21 cellular contexts compared by ENCODE assay signal in the genomic region with DNA sequence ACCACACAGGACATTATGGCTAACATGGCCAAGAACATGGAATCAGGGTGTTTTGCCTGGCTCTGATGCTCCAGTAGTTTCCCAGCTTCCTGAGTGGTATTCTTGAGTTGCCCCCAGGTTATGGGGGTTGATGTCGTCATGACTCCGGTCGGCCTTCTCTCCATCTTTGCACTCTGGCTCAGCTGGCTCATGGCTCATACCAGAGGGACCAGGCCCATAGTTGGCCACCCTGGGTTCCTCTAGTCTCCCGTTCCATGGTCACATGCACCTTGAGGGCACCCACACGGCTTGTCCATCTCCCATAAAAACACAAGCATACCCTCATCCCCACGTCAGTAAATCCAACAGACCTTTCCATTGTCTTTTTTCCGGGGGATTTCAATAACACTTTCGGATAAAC. TPM values are rescaled to one million over a fixed set of nuclear protein-coding genes. Genes with fewer than 3 reads are reported as not detected.
A peak's percentile ranks its signal among the peaks of the same experiment; 100 is the strongest.
DNase-seq lines count a peak whose midpoint lies in the region; ATAC-seq and TF ChIP-seq lines count a peak whose summit lies in the region.
"Had no signal": no experiment of that assay in that cellular context is flagged by ENCODE, and none has a peak within 500 bp of the region (broad histone marks: within the 10 kb centered on the region; RNA-seq: fewer than 3 reads in every experiment).

No MANE protein-coding gene starts in this region.

- ATAC-seq in activated naive CD8-positive, alpha-beta T cell treated with anti-CD3 and anti-CD28 coated beads, Interleukin-2, amount 10 ng/mL, durations not matched to agents 7 days and 5 days (ENCODE audit: low read depth): no peak
- no peak for ATAC-seq in activated naive CD8-positive, alpha-beta T cell treated with anti-CD3 and anti-CD28 coated beads, Interleukin-2, amount 50 U/mL, for 24 hours
- no peak for ATAC-seq in HG03159 (IDR thresholded peaks at IDR 0.05; ENCODE audit: unreplicated experiment)
- ATAC-seq: CD8-positive, alpha-beta T cell; GM12878 had no signal

- in situ Hi-C loops in transverse colon (cut with MboI; ENCODE audit: low pct_ligation_motif_present in 1 of 4, low pct_unique_long_range_greater_than_20kb in 1 of 4, low sequenced_read_pairs in 3 of 4): no loop called here

- H3K9me3 Mint-ChIP-seq in activated naive CD8-positive, alpha-beta T cell treated with anti-CD3 and anti-CD28 coated beads, Interleukin-2, amount 10 ng/mL, durations not matched to agents 7 days and 5 days: no peaks in the 10 kb centered on the region
- no peaks in the 10 kb centered on the region for H3K9me3 Mint-ChIP-seq in activated naive CD8-positive, alpha-beta T cell treated with anti-CD3 and anti-CD28 coated beads, Interleukin-2, amount 50 U/mL, for 24 hours
- no peaks in the 10 kb centered on the region for H3K9me3 Mint-ChIP-seq in activated CD4-positive, alpha-beta T cell treated with anti-CD3 and anti-CD28 coated beads, Interleukin-2, amount 10 ng/mL, durations not matched to agents 24 days and 14 days
- H3K9me3 Mint-ChIP-seq: CD8-positive, alpha-beta T cell had no signal

- peak overlapping the region; percentile 71 to 82 (median 73) for H3K27ac ChIP-seq in transverse colon
- H3K27ac ChIP-seq: 22Rv1, BLaER1, C4-2B, GM23248 had no signal

- H3K9me3 ChIP-seq in transverse colon: no peaks in the 10 kb centered on the region
- H3K9me3 ChIP-seq: Caco-2 had no signal

- peaks cover 3% of the 10 kb centered on the region for H3K4me1 Mint-ChIP-seq in activated naive CD8-positive, alpha-beta T cell treated with anti-CD3 and anti-CD28 coated beads, Interleukin-2, amount 10 ng/mL, durations not matched to agents 7 days and 5 days
- H3K4me1 Mint-ChIP-seq in activated naive CD8-positive, alpha-beta T cell treated with anti-CD3 and anti-CD28 coated beads, Interleukin-2, amount 50 U/mL, for 24 hours: peaks cover 2% of the 10 kb centered on the region
- H3K4me1 Mint-ChIP-seq in activated CD4-positive, alpha-beta T cell treated with anti-CD3 and anti-CD28 coated beads, Interleukin-2, amount 10 ng/mL, durations not matched to agents 24 days and 14 days: peaks cover 2% of the 10 kb centered on the region

- no peak overlapping the region for H3K4me3 ChIP-seq in transverse colon
- H3K4me3 ChIP-seq: BLaER1, GM12878, GM23248 had no signal

- TF ChIP-seq EP300 in transverse colon (IDR thresholded peaks at IDR 0.05; ENCODE audit: low read depth): no peak

- H3K4me3 Mint-ChIP-seq in activated naive CD8-positive, alpha-beta T cell treated with anti-CD3 and anti-CD28 coated beads, Interleukin-2, amount 10 ng/mL, durations not matched to agents 7 days and 5 days: no peak overlapping the region
- no peak overlapping the region for H3K4me3 Mint-ChIP-seq in activated naive CD8-positive, alpha-beta T cell treated with anti-CD3 and anti-CD28 coated beads, Interleukin-2, amount 50 U/mL, for 24 hours
- H3K4me3 Mint-ChIP-seq in activated CD4-positive, alpha-beta T cell treated with anti-CD3 and anti-CD28 coated beads, Interleukin-2, amount 10 ng/mL, durations not matched to agents 24 days and 14 days: no peak overlapping the region
- H3K4me3 Mint-ChIP-seq: B cell; CD4-positive, CD25-positive, alpha-beta regulatory T cell; CD8-positive, alpha-beta T cell had no signal

- peak; percentile 10 for DNase-seq in activated naive CD8-positive, alpha-beta T cell treated with anti-CD3 and anti-CD28 coated beads, Interleukin-2, amount 10 ng/mL, durations not matched to agents 7 days and 5 days
- DNase-seq in activated naive CD8-positive, alpha-beta T cell treated with anti-CD3 and anti-CD28 coated beads, Interleukin-2, amount 50 U/mL, for 24 hours: no peak
- DNase-seq in mesenteric fat pad (ENCODE audit: low spot score) (peak; percentile 51), transverse colon (no peak)
- no peak for DNase-seq in activated CD4-positive, alpha-beta T cell treated with anti-CD3 and anti-CD28 coated beads, Interleukin-2, amount 10 ng/mL, durations not matched to agents 24 days and 14 days
- DNase-seq: Caco-2; CD4-positive, CD25-positive, alpha-beta regulatory T cell; CD8-positive, alpha-beta T cell; DMS 273 treated with DMSO at 0.1 percent for 48 hours; DMS79; EL; GDM1; GM23248; H7; HCEC 1CT had no signal

- H3K27me3 ChIP-seq in transverse colon: no peaks in the 10 kb centered on the region
- H3K27me3 ChIP-seq: BLaER1 had no signal

- H3K4me1 ChIP-seq in transverse colon: peaks cover 5 to 32% (median 16%) of the 10 kb centered on the region in 4 donors

- TF ChIP-seq CTCF in transverse colon (IDR thresholded peaks at IDR 0.05): no peak

- H3K27me3 Mint-ChIP-seq in activated naive CD8-positive, alpha-beta T cell treated with anti-CD3 and anti-CD28 coated beads, Interleukin-2, amount 10 ng/mL, durations not matched to agents 7 days and 5 days: peaks cover 23% of the 10 kb centered on the region
- no peaks in the 10 kb centered on the region for H3K27me3 Mint-ChIP-seq in activated naive CD8-positive, alpha-beta T cell treated with anti-CD3 and anti-CD28 coated beads, Interleukin-2, amount 50 U/mL, for 24 hours
- H3K27me3 Mint-ChIP-seq in activated CD4-positive, alpha-beta T cell treated with anti-CD3 and anti-CD28 coated beads, Interleukin-2, amount 10 ng/mL, durations not matched to agents 24 days and 14 days: peaks cover 45% of the 10 kb centered on the region

- POLR2A ChIA-PET in activated naive CD8-positive, alpha-beta T cell treated with anti-CD3 and anti-CD28 coated beads, Interleukin-2, amount 10 ng/mL, durations not matched to agents 7 days and 5 days (lab: Charles Lee): no interaction called here

- 86 to 94% methylated on average over 5 to 8 of the region's 8 CpGs for WGBS in transverse colon (ENCODE audit: low coverage in 1 of 2), 2 donors

- TF ChIP-seq POLR2A in transverse colon (IDR thresholded peaks at IDR 0.05): no peak

- intact Hi-C loops in transverse colon (cut with DNase I; ENCODE audit: low total_unique reads): no loop called here
- intact Hi-C loops in activated CD4-positive, alpha-beta T cell treated with anti-CD3 and anti-CD28 coated beads, Interleukin-2, amount 10 ng/mL, durations not matched to agents 24 days and 14 days (cut with micrococcal nuclease): no loop called here

- no peak overlapping the region for H3K27ac Mint-ChIP-seq in activated naive CD8-positive, alpha-beta T cell treated with anti-CD3 and anti-CD28 coated beads, Interleukin-2, amount 10 ng/mL, durations not matched to agents 7 days and 5 days
- no peak overlapping the region for H3K27ac Mint-ChIP-seq in activated naive CD8-positive, alpha-beta T cell treated with anti-CD3 and anti-CD28 coated beads, Interleukin-2, amount 50 U/mL, for 24 hours
- H3K27ac Mint-ChIP-seq in activated CD4-positive, alpha-beta T cell treated with anti-CD3 and anti-CD28 coated beads, Interleukin-2, amount 10 ng/mL, durations not matched to agents 24 days and 14 days: no peak overlapping the region
- H3K27ac Mint-ChIP-seq: B cell; CD4-positive, CD25-positive, alpha-beta regulatory T cell; CD8-positive, alpha-beta T cell had no signal

- H3K36me3 ChIP-seq in transverse colon: no peaks in the 10 kb centered on the region
- H3K36me3 ChIP-seq: BLaER1 had no signal

- no peaks in the 10 kb centered on the region for H3K36me3 Mint-ChIP-seq in activated naive CD8-positive, alpha-beta T cell treated with anti-CD3 and anti-CD28 coated beads, Interleukin-2, amount 10 ng/mL, durations not matched to agents 7 days and 5 days
- no peaks in the 10 kb centered on the region for H3K36me3 Mint-ChIP-seq in activated naive CD8-positive, alpha-beta T cell treated with anti-CD3 and anti-CD28 coated beads, Interleukin-2, amount 50 U/mL, for 24 hours (ENCODE audit: low read depth)
- H3K36me3 Mint-ChIP-seq in activated CD4-positive, alpha-beta T cell treated with anti-CD3 and anti-CD28 coated beads, Interleukin-2, amount 10 ng/mL, durations not matched to agents 24 days and 14 days (ENCODE audit: low read depth): no peaks in the 10 kb centered on the region
- H3K36me3 Mint-ChIP-seq: CD4-positive, CD25-positive, alpha-beta regulatory T cell; CD8-positive, alpha-beta T cell had no signal

RNA-seq across cellular contexts. Expression of gene MAPKAPK5, which starts 23.7 kb away (rescaled TPM):
- total RNA-seq in activated naive CD8-positive, alpha-beta T cell treated with anti-CD3 and anti-CD28 coated beads, Interleukin-2, amount 10 ng/mL, durations not matched to agents 7 days and 5 days: 10 to 100 TPM; 52.5 to 63.7 TPM
- total RNA-seq in mesenteric fat pad (43.5 TPM), transverse colon (100 to 1,000 TPM in 2 of 4 donors, 10 to 100 TPM in 2; 73.5 to 768 (median 90.1) TPM)
- 76.0 and 80.2 TPM in 2 replicates for total RNA-seq in activated CD4-positive, alpha-beta T cell treated with anti-CD3 and anti-CD28 coated beads, Interleukin-2, amount 10 ng/mL, durations not matched to agents 24 days and 14 days

RNA-seq across cellular contexts. Expression of gene ALDH2, which starts 51.6 kb away (rescaled TPM):
- total RNA-seq in activated naive CD8-positive, alpha-beta T cell treated with anti-CD3 and anti-CD28 coated beads, Interleukin-2, amount 10 ng/mL, durations not matched to agents 7 days and 5 days: 1 to 10 TPM in 1 of 2 experiments, under 1 TPM in 1; 0.99 to 1.9 TPM
- total RNA-seq in mesenteric fat pad (436 TPM), transverse colon (100 to 1,000 TPM; 102 to 239 (median 162) TPM)
- 0.09 and 0.21 TPM in 2 replicates for total RNA-seq in activated CD4-positive, alpha-beta T cell treated with anti-CD3 and anti-CD28 coated beads, Interleukin-2, amount 10 ng/mL, durations not matched to agents 24 days and 14 days

Comparison
In these comparisons a context has a peak if more than half of its experiments do, and no peak if none do; other contexts are left out.
1. DNase-seq: peak in activated naive CD8-positive, alpha-beta T cell treated with anti-CD3 and anti-CD28 coated beads, Interleukin-2, amount 10 ng/mL, durations not matched to agents 7 days and 5 days (single experiment) and mesenteric fat pad (single experiment); none in activated naive CD8-positive, alpha-beta T cell treated with anti-CD3 and anti-CD28 coated beads, Interleukin-2, amount 50 U/mL, for 24 hours (single experiment), transverse colon (single experiment) and activated CD4-positive, alpha-beta T cell treated with anti-CD3 and anti-CD28 coated beads, Interleukin-2, amount 10 ng/mL, durations not matched to agents 24 days and 14 days (single experiment).
2. RNA of gene ALDH2, which starts 51.6 kb away (total RNA-seq): 436 TPM in mesenteric fat pad (single experiment) and 102 to 239 TPM in transverse colon; 0.99 to 1.9 TPM in activated naive CD8-positive, alpha-beta T cell treated with anti-CD3 and anti-CD28 coated beads, Interleukin-2, amount 10 ng/mL, durations not matched to agents 7 days and 5 days and 0.09 to 0.21 TPM in activated CD4-positive, alpha-beta T cell treated with anti-CD3 and anti-CD28 coated beads, Interleukin-2, amount 10 ng/mL, durations not matched to agents 24 days and 14 days; every median in the first group is over 10 times any median in the second.